Comparison of ENCODE assay signal across 1 cellular context in genomic region chr1:183739082-183739481, GRCh38.
TF ChIP-seq lines count a peak whose summit lies in the region.

No MANE protein-coding gene starts in this region.

TF ChIP-seq in H1, 55 proteins besides CTCF, POLR2A, EP300 and RAD21 (continued from another document):
- TF ChIP-seq CHD7 (IDR thresholded peaks at IDR 0.05; ENCODE audit: insufficient replicate concordance, low read length) (no peak), SIRT6 (IDR thresholded peaks at IDR 0.05; ENCODE audit: low read length) (no peak), POLR2AphosphoS5 (IDR thresholded peaks at IDR 0.05; ENCODE audit: low read depth, low read length) (no peak), CHD2 (IDR thresholded peaks at IDR 0.05; ENCODE audit: low read length) (no peak), HDAC2 (IDR thresholded peaks at IDR 0.05; ENCODE audit: borderline replicate concordance in 1 of 2, low read depth in 2 of 2, low read length in 2 of 2) (no peak)
